Comparison of ENCODE assay signal across 8 cellular contexts in genomic region chr12:118034429-118035193, GRCh38. TPM values are rescaled to one million over a fixed set of nuclear protein-coding genes. Genes with fewer than 3 reads are reported as not detected.
A peak's percentile ranks its signal among the peaks of the same experiment; 100 is the strongest.
DNase-seq lines count a peak whose midpoint lies in the region; ATAC-seq, FAIRE-seq and TF ChIP-seq lines count a peak whose summit lies in the region.

No MANE protein-coding gene starts in this region.

- H3K18ac ChIP-seq in H1 (ENCODE audit: extremely low read depth, low read length), result no peak overlapping the region

- H3K79me2 ChIP-seq in H1 (ENCODE audit: control insufficient read depth in 1 of 2, insufficient read depth in 2 of 2, low read length in 2 of 2) (no peaks in the 10 kb centered on the region), neural cell (replicated peaks; ENCODE audit: insufficient read depth, low read length) (no peaks in the 10 kb centered on the region)

- no peaks in the 10 kb centered on the region for H3K9me2 ChIP-seq in neural cell (ENCODE audit: insufficient read depth, low read length)

- no peak overlapping the region for H4K91ac ChIP-seq in H1 (replicated peaks; ENCODE audit: insufficient read length, low read length)

- TF ChIP-seq RAD21 in H1 (IDR thresholded peaks at IDR 0.05 in 1 of 2, conservative IDR thresholded peaks at IDR 0.05 in 1 of 2; ENCODE audit: low read depth in 2 of 2, low read length in 2 of 2), result peak; percentile 54 to 68
- peak; percentile 69 for TF ChIP-seq RAD21 in neural cell (conservative IDR thresholded peaks at IDR 0.05)

- no peak overlapping the region for H3K23ac ChIP-seq in H1 (ENCODE audit: insufficient read length)

- H3K23me2 ChIP-seq in H1 (ENCODE audit: low read depth, low read length), result no peaks in the 10 kb centered on the region

- in situ Hi-C loops in gastrocnemius medialis (cut with MboI; ENCODE audit: low sequenced_read_pairs in 4 of 4) (no loop called here), KBM-7 (cut with MboI; ENCODE audit: low pct_unique_long_range_greater_than_20kb, low sequenced_read_pairs) (no loop called here)

- H3K4me2 ChIP-seq in H1 (ENCODE audit: insufficient read depth in 1 of 2, low read depth in 2 of 2, low read length in 2 of 2) (no peak overlapping the region), neural cell (ENCODE audit: low read length) (no peak overlapping the region)

- TF ChIP-seq CTCF in H1 (IDR thresholded peaks at IDR 0.05; ENCODE audit: control extremely low read depth in 1 of 3, insufficient read depth in 1 of 3, low read depth in 1 of 3, low read length in 3 of 3) (peak in 2 of 3 experiments; percentile 39 to 46; a peak in 3 of 4 replicates), neural cell (IDR thresholded peaks at IDR 0.05; ENCODE audit: poor library complexity, severe bottlenecking) (peak; percentile 58), gastrocnemius medialis (IDR thresholded peaks at IDR 0.05 in 4 of 5, conservative IDR thresholded peaks at IDR 0.05 in 1 of 5) (peak in 2 of 5 experiments; percentile 10 to 25)

- FAIRE-seq in A204.1 (lab: Jason Lieb, UNC) (peak; percentile 23), G401.6 (lab: Jason Lieb, UNC) (peak; percentile 85), RCC 7860 (lab: Jason Lieb, UNC) (no peak), H1 (lab: Jason Lieb, UNC) (no peak)

- peaks cover 35 to 85% (median 57%) of the 10 kb centered on the region in 4 experiments for H3K36me3 ChIP-seq in H1 (ENCODE audit: control insufficient read depth in 2 of 4, insufficient read depth in 4 of 4, low read length in 3 of 4)
- peaks cover 6% of the 10 kb centered on the region for H3K36me3 ChIP-seq in neural cell (ENCODE audit: insufficient read depth, low read length)
- H3K36me3 ChIP-seq in gastrocnemius medialis, result peaks cover 0 to 95% of the 10 kb centered on the region in 2 donors

- peaks cover 0 to 5% of the 10 kb centered on the region in 2 experiments for H4K20me1 ChIP-seq in H1 (replicated peaks in 1 of 2; ENCODE audit: control insufficient read depth in 1 of 2, insufficient read depth in 2 of 2, low read length in 2 of 2)
- no peaks in the 10 kb centered on the region for H4K20me1 ChIP-seq in neural cell (ENCODE audit: insufficient read depth)

- no peak overlapping the region for H3K14ac ChIP-seq in H1 (ENCODE audit: insufficient read length)

- H3K27ac ChIP-seq in H1 (ENCODE audit: low read depth, low read length) (no peak overlapping the region), neural cell (ENCODE audit: low read length) (no peak overlapping the region), gastrocnemius medialis (no peak overlapping the region)

- no peak for TF ChIP-seq POLR2A in H1 (IDR thresholded peaks at IDR 0.05; ENCODE audit: control extremely low read depth in 1 of 2, low read depth in 2 of 2, low read length in 2 of 2)
- no peak for TF ChIP-seq POLR2A in gastrocnemius medialis (IDR thresholded peaks at IDR 0.05)

- no peak overlapping the region for H2BK20ac ChIP-seq in H1 (ENCODE audit: low read length)

- no peak overlapping the region for H3K4me3 ChIP-seq in H1 (ENCODE audit: extremely low read depth in 1 of 4, insufficient read depth in 2 of 4, low read depth in 3 of 4, low read length in 4 of 4)
- H3K4me3 ChIP-seq in neural cell (ENCODE audit: low read length), result no peak overlapping the region
- H3K4me3 ChIP-seq in gastrocnemius medialis, result no peak overlapping the region

- H2BK5ac ChIP-seq in H1 (ENCODE audit: low read depth, low read length), result no peak overlapping the region

- peak; percentile 33 for DNase-seq in RCC 7860 (ENCODE audit: low spot score)
- no peak for DNase-seq in H1 (ENCODE audit: low read depth in 1 of 2, low spot score in 2 of 2)
- no peak for DNase-seq in gastrocnemius medialis
- no peak for DNase-seq in GDM1 (lab: John Stamatoyannopoulos, UW)
- DNase-seq in KBM-7, result no peak

- H3K79me1 ChIP-seq in H1 (ENCODE audit: low read depth, low read length), result no peaks in the 10 kb centered on the region; the same call in 1 of the 2 replicates

- H2BK15ac ChIP-seq in H1 (ENCODE audit: low read length), result no peak overlapping the region

- no peak overlapping the region for H3K4ac ChIP-seq in H1 (replicated peaks; ENCODE audit: insufficient read length, low read depth, low read length)

- H2AFZ ChIP-seq in H1 (ENCODE audit: low read length) (no peak overlapping the region), neural cell (ENCODE audit: low read depth, low read length) (no peak overlapping the region)

- H3K27me3 ChIP-seq in H1 (replicated peaks in 1 of 4; ENCODE audit: control insufficient read depth in 3 of 4, extremely low read depth in 1 of 4, insufficient read depth in 3 of 4, low read length in 3 of 4), result no peaks in the 10 kb centered on the region
- no peaks in the 10 kb centered on the region for H3K27me3 ChIP-seq in neural cell (ENCODE audit: insufficient read depth, low read depth, low read length)
- H3K27me3 ChIP-seq in gastrocnemius medialis, result no peaks in the 10 kb centered on the region

- no peaks in the 10 kb centered on the region; a peak in 1 of 7 replicates for H3K4me1 ChIP-seq in H1 (replicated peaks in 1 of 4; ENCODE audit: control insufficient read depth in 3 of 4, insufficient read depth in 4 of 4, low read length in 3 of 4)
- H3K4me1 ChIP-seq in gastrocnemius medialis, result no peaks in the 10 kb centered on the region

- CTCF ChIA-PET in H1 (lab: Charles Lee; ENCODE audit: partially characterized antibody), result interaction anchor here (0.6 to 4.3 kb wide), 20 partner anchors 8 to 185 kb away, joined by 3 to 39 read pairs (median 4); no protein-coding TSS in a partner anchor

- H3F3A ChIP-seq in neural cell (ENCODE audit: insufficient read depth, low read length, poor library complexity, severe bottlenecking), result no peaks in the 10 kb centered on the region

- no peak overlapping the region for H2BK120ac ChIP-seq in H1 (replicated peaks; ENCODE audit: low read depth, low read length)

- intact Hi-C loops in gastrocnemius medialis (cut with DNase I; ENCODE audit: low total_unique reads), result no loop called here

- no peak for ATAC-seq in gastrocnemius medialis

- no peak overlapping the region for H2AK5ac ChIP-seq in H1 (ENCODE audit: low read depth, low read length)

- no peak overlapping the region for H4K5ac ChIP-seq in H1 (ENCODE audit: insufficient read length, low read depth, low read length)

- H3K9ac ChIP-seq in H1 (replicated peaks in 1 of 4; ENCODE audit: extremely low read depth in 1 of 4, low read depth in 3 of 4, low read length in 3 of 4) (no peak overlapping the region), neural cell (ENCODE audit: low read length) (no peak overlapping the region)

- POLR2A ChIA-PET in H1 (lab: Charles Lee; ENCODE audit: partially characterized antibody), result interaction anchor here (0.8 to 12.8 kb wide), 7 partner anchors 10 to 160 kb away, joined by 3 to 113 read pairs (median 13); partner anchors contain the start of gene RFC5

- TF ChIP-seq EP300 in H1 (IDR thresholded peaks at IDR 0.05; ENCODE audit: borderline replicate concordance in 1 of 2, low read depth in 2 of 2, low read length in 2 of 2) (no peak), neural cell (conservative IDR thresholded peaks at IDR 0.05; ENCODE audit: poor library complexity, severe bottlenecking) (no peak)

- H2BK12ac ChIP-seq in H1 (ENCODE audit: low read depth, low read length), result no peak overlapping the region

- no peak overlapping the region for H3K56ac ChIP-seq in H1 (replicated peaks; ENCODE audit: insufficient read length, low read depth, low read length)

- no peak overlapping the region for H4K8ac ChIP-seq in H1 (ENCODE audit: extremely low read depth, insufficient read depth, low read length)

- WGBS in H1 (ENCODE audit: extremely low coverage in 1 of 2, insufficient coverage in 1 of 2, insufficient read length in 1 of 2, insufficient replicate concordance in 2 of 2, low coverage in 1 of 2, low lambda C conversion rate in 2 of 2, missing lambda C conversion rate in 1 of 2), 2 experiments, result 91% methylated on average over 5 of the region's 5 CpGs; no CpG with 5 or more reads in 1 of the 2 experiments

- H3K9me3 ChIP-seq in H1 (ENCODE audit: insufficient read depth in 2 of 2, low read depth in 1 of 2, low read length in 1 of 2) (no peaks in the 10 kb centered on the region), neural cell (ENCODE audit: low read length) (no peaks in the 10 kb centered on the region), gastrocnemius medialis (no peaks in the 10 kb centered on the region)

TF ChIP-seq in H1, 55 proteins besides CTCF, POLR2A, EP300 and RAD21 (continues in another document):
- TF ChIP-seq CBX5 (IDR thresholded peaks at IDR 0.05; ENCODE audit: low read depth, low read length) (no peak), ZNF274 (IDR thresholded peaks at IDR 0.05; ENCODE audit: borderline replicate concordance, extremely low read depth, low read length) (no peak), SP4 (IDR thresholded peaks at IDR 0.05; ENCODE audit: low read length) (no peak)

RNA-seq across cellular contexts. Expression of gene RFC5, which starts 18.1 kb away (rescaled TPM):
- total RNA-seq in H1 (2021; fragmentation: NEBNext Ultra II Directional; extraction: Animal tissue kit (Norgen Biotek cat#: 25700)), result 34.4 and 35.5 TPM in 2 replicates
- polyA plus RNA-seq in H1 (2011; rRNA removed) (40.6 and 40.9 TPM in 2 replicates), neural cell (36.5 and 39.4 TPM in 2 replicates)
- polyA plus RNA-seq in H1 (2011; cell fraction: cytosol; rRNA removed), result 40.8 TPM
- polyA plus RNA-seq in H1 (2011; cell fraction: nucleus; rRNA removed), result 58.1 TPM
- polyA plus RNA-seq in H1 (2012, experiment 1 of 2), result 38.0 to 43.0 TPM (median 40.0 TPM) in 4 replicates
- 23.9 TPM for polyA plus RNA-seq in H1 (2012, experiment 2 of 2)
- polyA plus RNA-seq in H1 (2013, experiment 1 of 2), result 33.4 TPM
- 31.8 TPM for polyA plus RNA-seq in H1 (2013, experiment 2 of 2)
- polyA minus RNA-seq in H1 (2011; rRNA and poly(A)+ RNA removed), result 47.8 and 58.0 TPM in 2 replicates
- 25.5 TPM for polyA minus RNA-seq in H1 (2011; cell fraction: cytosol; rRNA and poly(A)+ RNA removed)
- 32.6 TPM for polyA minus RNA-seq in H1 (2011; cell fraction: nucleus; rRNA and poly(A)+ RNA removed)
- polyA minus RNA-seq in neural cell, result 18.3 and 19.1 TPM in 2 replicates
- 1 to 10 TPM; 3.5 to 9.9 (median 5.4) TPM for total RNA-seq in gastrocnemius medialis

RNA-seq across cellular contexts. Expression of gene WSB2, which starts 26.4 kb away (rescaled TPM):
- total RNA-seq in H1 (2021; fragmentation: NEBNext Ultra II Directional; extraction: Animal tissue kit (Norgen Biotek cat#: 25700)), result 58.2 and 70.0 TPM in 2 replicates
- polyA plus RNA-seq in H1 (2011; rRNA removed) (47.1 and 47.5 TPM in 2 replicates), neural cell (155 and 165 TPM in 2 replicates)
- polyA plus RNA-seq in H1 (2011; cell fraction: cytosol; rRNA removed), result 40.3 TPM
- 50.0 TPM for polyA plus RNA-seq in H1 (2011; cell fraction: nucleus; rRNA removed)
- 33.0 to 42.1 TPM (median 37.4 TPM) in 4 replicates for polyA plus RNA-seq in H1 (2012, experiment 1 of 2)
- polyA plus RNA-seq in H1 (2012, experiment 2 of 2), result 23.0 TPM
- polyA plus RNA-seq in H1 (2013, experiment 1 of 2), result 34.9 TPM
- 37.8 TPM for polyA plus RNA-seq in H1 (2013, experiment 2 of 2)
- 136 and 154 TPM in 2 replicates for polyA minus RNA-seq in H1 (2011; rRNA and poly(A)+ RNA removed)
- 60.5 TPM for polyA minus RNA-seq in H1 (2011; cell fraction: cytosol; rRNA and poly(A)+ RNA removed)
- polyA minus RNA-seq in H1 (2011; cell fraction: nucleus; rRNA and poly(A)+ RNA removed), result 62.3 TPM
- 225 and 235 TPM in 2 replicates for polyA minus RNA-seq in neural cell
- 100 to 1,000 TPM in 2 of 4 donors, 10 to 100 TPM in 2; 83.5 to 133 (median 93.5) TPM for total RNA-seq in gastrocnemius medialis
